ENCODE assay signal across 8 cellular contexts in the genomic region with DNA sequence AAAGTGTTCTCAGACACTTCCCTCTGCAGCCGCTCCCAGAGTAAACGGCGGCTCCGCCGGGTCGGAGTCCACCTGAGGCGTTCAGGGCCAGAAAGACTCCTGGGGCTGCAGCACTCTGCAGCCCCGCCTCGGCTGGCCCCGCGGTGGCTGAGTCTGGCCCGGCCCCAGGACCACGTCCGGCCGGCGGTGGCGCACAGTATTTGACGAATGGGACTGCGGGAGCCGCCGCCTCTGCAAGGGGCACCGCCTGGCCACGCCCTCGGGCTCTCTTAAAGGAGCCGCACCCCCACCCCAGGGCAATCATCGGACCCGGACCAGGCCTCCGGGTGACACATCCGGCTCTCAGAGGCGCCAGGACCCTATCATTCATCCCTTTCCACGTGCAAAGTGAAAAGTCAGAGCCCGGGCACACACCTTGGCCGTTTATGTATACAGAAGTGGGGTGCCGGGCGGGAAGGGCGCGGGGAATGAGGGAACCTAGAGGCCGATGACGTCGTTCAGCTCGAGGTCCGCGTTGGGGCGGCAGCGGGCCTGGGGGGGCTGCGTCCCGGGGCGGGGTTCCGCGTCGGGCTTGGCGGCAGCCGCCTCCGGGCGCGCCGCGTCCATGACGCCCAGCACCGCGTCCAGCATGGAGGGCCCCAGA. TPM values are rescaled to one million over a fixed set of nuclear protein-coding genes. Genes with fewer than 3 reads are reported as not detected.
DNase-seq lines count a peak whose midpoint lies in the region; ATAC-seq and TF ChIP-seq lines count a peak whose summit lies in the region.

No MANE protein-coding gene starts in this region.

- peaks cover 15% of the 10 kb centered on the region for H3K79me1 ChIP-seq in trophoblast cell (ENCODE audit: low read length)

- intact Hi-C loops in heart left ventricle (cut with DNase I) = loop anchor here in 1 of 10 donors (1.0 to 5.0 kb wide), 2 partner anchors 15 to 592 kb away; a partner anchor contains a TSS

- H3K9me3 ChIP-seq in GM23248 (ENCODE audit: low read depth) = no peaks in the 10 kb centered on the region
- no peaks in the 10 kb centered on the region for H3K9me3 ChIP-seq in KOPT-K1 (ENCODE audit: insufficient read depth, low read length, poor library complexity, severe bottlenecking)
- H3K9me3 ChIP-seq in heart left ventricle = no peaks in the 10 kb centered on the region
- peaks cover 4% of the 10 kb centered on the region for H3K9me3 ChIP-seq in trophoblast cell (ENCODE audit: insufficient read depth, low read depth, low read length)
- H3K9me3 ChIP-seq in upper lobe of left lung = no peaks in the 10 kb centered on the region

- H2BK5ac ChIP-seq in trophoblast cell (ENCODE audit: low read depth, low read length, poor library complexity) = peak overlapping the region; percentile 28

- in situ Hi-C loops in GM23248 (cut with MboI) = loop anchor here (25.0 kb wide), 1 partner anchor 1198 kb away; a partner anchor contains a TSS

- H3K9me3 Mint-ChIP-seq in activated naive CD8-positive, alpha-beta T cell treated with anti-CD3 and anti-CD28 coated beads, Interleukin-2, amount 50 U/mL, for 24 hours = no peaks in the 10 kb centered on the region

- H3K4me3 Mint-ChIP-seq in activated naive CD8-positive, alpha-beta T cell treated with anti-CD3 and anti-CD28 coated beads, Interleukin-2, amount 50 U/mL, for 24 hours = peak overlapping the region; percentile 78

- DNase-seq in GM03348 (ENCODE audit: low spot score) = peak; percentile 91
- peak; percentile 94 for DNase-seq in GM23248
- DNase-seq in SKM-1 (lab: John Stamatoyannopoulos, UW; ENCODE audit: unreplicated experiment) = peak; percentile 29
- peak; percentile 88 for DNase-seq in activated naive CD8-positive, alpha-beta T cell treated with anti-CD3 and anti-CD28 coated beads, Interleukin-2, amount 50 U/mL, for 24 hours
- peak; percentile 88 to 96 (median 94) for DNase-seq in heart left ventricle
- DNase-seq in trophoblast cell = peak; percentile 88 to 92
- peak; percentile 92 to 96 for DNase-seq in upper lobe of left lung

- peaks cover 8% of the 10 kb centered on the region for H3K4me1 ChIP-seq in GM23248 (ENCODE audit: insufficient read depth)
- H3K4me1 ChIP-seq in heart left ventricle = peaks cover 0 to 46% (median 29%) of the 10 kb centered on the region in 12 donors
- peaks cover 18% of the 10 kb centered on the region in 2 experiments for H3K4me1 ChIP-seq in trophoblast cell (ENCODE audit: control insufficient read depth in 1 of 2, insufficient read depth in 2 of 2, low read length in 2 of 2)
- H3K4me1 ChIP-seq in upper lobe of left lung = peaks cover 33 to 64% (median 42%) of the 10 kb centered on the region in 4 donors

- peaks cover 34% of the 10 kb centered on the region for H3K79me2 ChIP-seq in GM23248 (ENCODE audit: insufficient read depth)
- peaks cover 6% of the 10 kb centered on the region for H3K79me2 ChIP-seq in trophoblast cell (ENCODE audit: control insufficient read depth, insufficient read depth, low read length, poor library complexity)

- H4K20me1 ChIP-seq in GM23248 (ENCODE audit: insufficient read depth) = no peaks in the 10 kb centered on the region

- H3K27me3 ChIP-seq in GM23248 (replicated peaks; ENCODE audit: insufficient read depth) (no peaks in the 10 kb centered on the region), heart left ventricle (peaks cover 0 to 10% (median 0%) of the 10 kb centered on the region in 9 donors), trophoblast cell (ENCODE audit: insufficient read depth, low read length) (no peaks in the 10 kb centered on the region), upper lobe of left lung (no peaks in the 10 kb centered on the region)

- H3K27ac Mint-ChIP-seq in activated naive CD8-positive, alpha-beta T cell treated with anti-CD3 and anti-CD28 coated beads, Interleukin-2, amount 50 U/mL, for 24 hours = peak overlapping the region; percentile 80

- no peak overlapping the region for H2AK5ac ChIP-seq in trophoblast cell (ENCODE audit: low read length)

- H4K91ac ChIP-seq in trophoblast cell (ENCODE audit: low read depth, low read length) = peak overlapping the region; percentile 55

- no peak overlapping the region for H3K23ac ChIP-seq in trophoblast cell (ENCODE audit: low read length)

- peaks cover 30% of the 10 kb centered on the region for H3F3A ChIP-seq in GM23248 (ENCODE audit: insufficient read depth)

- peak overlapping the region; percentile 93 for H3K27ac ChIP-seq in GM23248
- H3K27ac ChIP-seq in KOPT-K1 (ENCODE audit: low read depth, low read length, poor library complexity, severe bottlenecking) = peak overlapping the region; percentile 47
- H3K27ac ChIP-seq in heart left ventricle = peak overlapping the region; percentile 94 to 99 (median 98)
- peak overlapping the region; percentile 75 for H3K27ac ChIP-seq in trophoblast cell (ENCODE audit: low read depth, low read length)
- peak overlapping the region; percentile 97 to 99 (median 98) for H3K27ac ChIP-seq in upper lobe of left lung

- H3K18ac ChIP-seq in trophoblast cell (ENCODE audit: low read length) = peak overlapping the region; percentile 38

- H3K27me3 Mint-ChIP-seq in activated naive CD8-positive, alpha-beta T cell treated with anti-CD3 and anti-CD28 coated beads, Interleukin-2, amount 50 U/mL, for 24 hours = peaks cover 29% of the 10 kb centered on the region

- peak in 3 of 12 donors; percentile 8 to 24 (median 11) for TF ChIP-seq CTCF in heart left ventricle (IDR thresholded peaks at IDR 0.05)
- peak in 4 of 6 experiments; percentile 23 to 37 (median 28) for TF ChIP-seq CTCF in upper lobe of left lung (IDR thresholded peaks at IDR 0.05)

- peak; percentile 34 for ATAC-seq in activated naive CD8-positive, alpha-beta T cell treated with anti-CD3 and anti-CD28 coated beads, Interleukin-2, amount 50 U/mL, for 24 hours
- ATAC-seq in heart left ventricle (peak; percentile 65 to 82 (median 76)), upper lobe of left lung (ENCODE audit: low FRiP score in 2 of 2) (peak; percentile 82 to 88)

- H2BK12ac ChIP-seq in trophoblast cell (ENCODE audit: low read length) = no peak overlapping the region

- peak in 1 of 4 donors; percentile 29 for TF ChIP-seq EP300 in upper lobe of left lung (IDR thresholded peaks at IDR 0.05)

- H3K4ac ChIP-seq in trophoblast cell (ENCODE audit: low read depth, low read length) = no peak overlapping the region

- H3K4me3 ChIP-seq in GM23248 (peak overlapping the region; percentile 77), heart left ventricle (peak overlapping the region; percentile 32 to 78 (median 64)), trophoblast cell (ENCODE audit: low read depth, low read length) (peak overlapping the region; percentile 60), upper lobe of left lung (peak overlapping the region; percentile 45 to 83 (median 73))

- peak overlapping the region; percentile 45 for H4K12ac ChIP-seq in trophoblast cell (ENCODE audit: low read depth, low read length)

- peak overlapping the region; percentile 30 for H4K8ac ChIP-seq in trophoblast cell (ENCODE audit: low read depth, low read length)

- H2AFZ ChIP-seq in GM23248 = peak overlapping the region; percentile 77
- peak overlapping the region; percentile 88 for H2AFZ ChIP-seq in trophoblast cell (ENCODE audit: insufficient read depth, low read length, poor library complexity)

- no peaks in the 10 kb centered on the region for H3K9me2 ChIP-seq in GM23248 (ENCODE audit: insufficient read depth)

- WGBS in GM23248 (ENCODE audit: low coverage in 1 of 2, low lambda C conversion rate in 2 of 2, missing lambda C conversion rate in 2 of 2), 2 experiments = 13 to 37% methylated on average over 36 to 56 of the region's 61 CpGs
- 0 to 22% (median 16%) methylated on average over 22 to 61 of the region's 61 CpGs for WGBS in heart left ventricle, 4 donors
- no CpG with 5 or more reads among the region's 61 CpGs for WGBS in trophoblast cell (ENCODE audit: extremely low coverage, insufficient coverage, insufficient read length)
- WGBS in upper lobe of left lung, 2 donors = 7 to 20% methylated on average over 1 to 38 of the region's 61 CpGs

- H3K14ac ChIP-seq in trophoblast cell (ENCODE audit: low read length) = peak overlapping the region; percentile 20

- peak overlapping the region; percentile 5 for H2BK120ac ChIP-seq in trophoblast cell (ENCODE audit: insufficient read depth, low read length, poor library complexity)

- H3K9ac ChIP-seq in GM23248 = peak overlapping the region; percentile 55
- H3K9ac ChIP-seq in trophoblast cell (ENCODE audit: low read length) = no peak overlapping the region

- TF ChIP-seq POLR2A in heart left ventricle (IDR thresholded peaks at IDR 0.05) = peak in 1 of 2 donors; percentile 42
- TF ChIP-seq POLR2A in upper lobe of left lung (IDR thresholded peaks at IDR 0.05) = peak in 3 of 4 donors; percentile 7 to 85 (median 39)

- peaks cover 26% of the 10 kb centered on the region for H3K4me1 Mint-ChIP-seq in activated naive CD8-positive, alpha-beta T cell treated with anti-CD3 and anti-CD28 coated beads, Interleukin-2, amount 50 U/mL, for 24 hours

- H3K4me2 ChIP-seq in GM23248 (ENCODE audit: unreplicated experiment) (peak overlapping the region; percentile 89), trophoblast cell (ENCODE audit: low read length) (peak overlapping the region; percentile 83)

- 0 out of 2 replicates have a peak, but pooled peaks cover 2% of the 10 kb centered on the region for H3K36me3 ChIP-seq in GM23248 (ENCODE audit: low read depth)
- peaks cover 32% of the 10 kb centered on the region for H3K36me3 ChIP-seq in KOPT-K1 (ENCODE audit: insufficient read depth, low read length)
- H3K36me3 ChIP-seq in heart left ventricle = peaks cover 0 to 28% (median 24%) of the 10 kb centered on the region in 9 donors
- H3K36me3 ChIP-seq in trophoblast cell (ENCODE audit: control insufficient read depth in 1 of 2, insufficient read depth in 2 of 2, low read length in 2 of 2) = peaks cover 25 to 26% of the 10 kb centered on the region in 2 experiments
- peaks cover 14 to 27% (median 26%) of the 10 kb centered on the region in 4 donors for H3K36me3 ChIP-seq in upper lobe of left lung

- H3K36me3 Mint-ChIP-seq in activated naive CD8-positive, alpha-beta T cell treated with anti-CD3 and anti-CD28 coated beads, Interleukin-2, amount 50 U/mL, for 24 hours (ENCODE audit: low read depth) = peaks cover 5% of the 10 kb centered on the region

RNA-seq across cellular contexts. Expression of a gene that starts 1.2 kb away (rescaled TPM):
- 6.6 and 13.5 TPM in 2 replicates for total RNA-seq in GM23248 (2014; rRNA removed; shearing (Covaris generic))
- 0.30 and 0.41 TPM in 2 replicates for polyA plus RNA-seq in GM23248 (2016; fragmentation: Nextera tagmentation; extraction: Ambion mirVana)
- 1 to 10 TPM; 1.5 to 4.1 (median 2.4) TPM for total RNA-seq in heart left ventricle
- polyA plus RNA-seq in heart left ventricle = 1 to 10 TPM; 1.4 to 2.1 TPM
- 0.68 and 0.73 TPM in 2 replicates for polyA plus RNA-seq in trophoblast cell (2013)
- total RNA-seq in upper lobe of left lung = 10 to 100 TPM in 2 of 6 donors, 1 to 10 TPM in 4; 3.3 to 12.6 (median 9.1) TPM

RNA-seq across cellular contexts. Expression of a gene that starts 8.4 kb away (rescaled TPM):
- total RNA-seq in GM23248 (2014; rRNA removed; shearing (Covaris generic)) = 39.6 and 51.7 TPM in 2 replicates
- polyA plus RNA-seq in GM23248 (2016; fragmentation: Nextera tagmentation; extraction: Ambion mirVana) (4.4 and 5.2 TPM in 2 replicates), heart left ventricle (1 to 10 TPM; 7.1 to 8.7 TPM)
- total RNA-seq in heart left ventricle (10 to 100 TPM in 5 of 9 donors, 1 to 10 TPM in 4; 5.6 to 16.3 (median 11.4) TPM), upper lobe of left lung (10 to 100 TPM; 11.1 to 40.4 (median 20.6) TPM)
- polyA plus RNA-seq in trophoblast cell (2013) = 9.5 and 12.2 TPM in 2 replicates

RNA-seq across cellular contexts. Expression of a gene that starts 15.7 kb away (rescaled TPM):
- 29.2 and 33.9 TPM in 2 replicates for total RNA-seq in GM23248 (2014; rRNA removed; shearing (Covaris generic))
- polyA plus RNA-seq in GM23248 (2016; fragmentation: Nextera tagmentation; extraction: Ambion mirVana) (34.7 and 45.5 TPM in 2 replicates), heart left ventricle (10 to 100 TPM; 35.2 to 93.9 TPM)
- total RNA-seq in heart left ventricle (10 to 100 TPM; 23.6 to 82.9 (median 58.8) TPM), upper lobe of left lung (1,000 to 10,000 TPM in 1 of 6 donors, 100 to 1,000 TPM in 4, 10 to 100 TPM in 1; 72.2 to 1,027 (median 188) TPM)
- polyA plus RNA-seq in trophoblast cell (2013) = 109 and 112 TPM in 2 replicates

RNA-seq across cellular contexts. Expression of a gene that starts 37.9 kb away (rescaled TPM):
- not detected in 2 replicates for total RNA-seq in GM23248 (2014; rRNA removed; shearing (Covaris generic))
- polyA plus RNA-seq in GM23248 (2016; fragmentation: Nextera tagmentation; extraction: Ambion mirVana) (not detected in 2 replicates), heart left ventricle (not detected)
- total RNA-seq in heart left ventricle (1 to 10 TPM in 1 of 9 donors, not detected in 8; 2.4 TPM), upper lobe of left lung (not detected)
- not detected in 2 replicates for polyA plus RNA-seq in trophoblast cell (2013)

RNA-seq across cellular contexts. Expression of a gene that starts 49.5 kb away (rescaled TPM):
- not detected in 2 replicates for total RNA-seq in GM23248 (2014; rRNA removed; shearing (Covaris generic))
- polyA plus RNA-seq in GM23248 (2016; fragmentation: Nextera tagmentation; extraction: Ambion mirVana) (0.05 TPM in 2 replicates), heart left ventricle (1 to 10 TPM in 1 of 2 donors, under 1 TPM in 1; 0.85 to 1.8 TPM)
- total RNA-seq in heart left ventricle (1 to 10 TPM in 5 of 9 donors, under 1 TPM in 4; 0.46 to 6.9 (median 1.1) TPM), upper lobe of left lung (not detected)
- polyA plus RNA-seq in trophoblast cell (2013) = 1.1 and 2.4 TPM in 2 replicates

Comparison
In these comparisons a context has a peak if more than half of its experiments do, and no peak if none do; other contexts are left out.
1. Peak in every context shown above with its lines: DNase-seq, ATAC-seq, H3K4me3 ChIP-seq and H3K27ac ChIP-seq.
2. DNase-seq: peak in every context shown above with its lines; median percentile 94 in GM23248; 94 in heart left ventricle; 94 in upper lobe of left lung; 91 in GM03348; 90 in trophoblast cell; 88 in activated naive CD8-positive, alpha-beta T cell treated with anti-CD3 and anti-CD28 coated beads, Interleukin-2, amount 50 U/mL, for 24 hours; 29 in SKM-1.
3. H3K27ac ChIP-seq: peak in every context shown above with its lines; median percentile 98 in heart left ventricle; 98 in upper lobe of left lung; 93 in GM23248; 75 in trophoblast cell; 47 in KOPT-K1.
4. ATAC-seq: peak in every context shown above with its lines; median percentile 85 in upper lobe of left lung; 76 in heart left ventricle; 34 in activated naive CD8-positive, alpha-beta T cell treated with anti-CD3 and anti-CD28 coated beads, Interleukin-2, amount 50 U/mL, for 24 hours.